16 cellular contexts compared by ENCODE assay signal in the genomic region with DNA sequence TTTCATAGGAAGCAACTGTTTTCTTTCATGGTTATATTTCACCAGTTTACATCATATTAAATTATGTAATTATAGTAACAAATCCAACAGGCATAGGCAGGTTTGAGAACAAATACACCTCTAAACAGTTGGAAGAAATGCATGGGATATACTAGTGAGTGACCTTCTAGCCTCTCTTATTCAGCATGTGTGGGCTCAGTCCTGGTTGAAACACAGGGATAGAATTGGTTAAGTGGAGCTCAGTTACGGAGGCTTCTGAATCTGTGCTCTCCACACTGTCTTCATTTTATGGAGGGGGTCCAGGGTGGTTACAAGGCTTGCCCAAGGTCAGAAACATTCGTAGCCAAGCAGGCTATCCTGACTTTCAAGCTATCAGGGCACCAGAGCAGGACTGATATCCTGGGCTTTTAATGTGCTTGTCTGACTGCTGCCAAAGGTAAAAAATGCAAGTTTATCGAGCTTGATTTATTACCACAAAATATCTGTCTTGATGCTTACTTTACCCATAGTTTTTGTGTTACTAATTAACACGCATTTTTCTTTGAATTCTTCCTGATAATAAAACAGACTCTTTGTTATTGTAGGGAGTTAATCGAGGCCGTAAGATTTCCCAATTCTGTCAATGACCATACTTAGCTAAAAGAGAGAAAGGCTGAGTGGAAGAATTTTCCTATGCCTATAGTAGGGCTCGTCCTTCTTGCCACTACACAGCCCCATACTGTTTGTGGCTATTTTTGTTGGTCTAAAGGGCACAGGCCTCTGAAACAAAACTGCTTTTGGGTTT.
DNase-seq lines count a peak whose midpoint lies in the region; FAIRE-seq and TF ChIP-seq lines count a peak whose summit lies in the region.
"Had no signal": no experiment of that assay in that cellular context is flagged by ENCODE, and none has a peak within 500 bp of the region (broad histone marks: within the 10 kb centered on the region; RNA-seq: fewer than 3 reads in every experiment).

No MANE protein-coding gene starts in this region.

- H3K27me3 ChIP-seq in astrocyte (ENCODE audit: insufficient read depth, low read length) (no peaks in the 10 kb centered on the region), left ventricle myocardium inferior (ENCODE audit: low read depth) (no peaks in the 10 kb centered on the region)
- H3K27me3 ChIP-seq: upper lobe of right lung had no signal

- TF ChIP-seq CTCF in AG10803 (conservative IDR thresholded peaks at IDR 0.05; ENCODE audit: low read length) (no peak), astrocyte (IDR thresholded peaks at IDR 0.05; ENCODE audit: insufficient read depth, low read depth, low read length) (no peak), left ventricle myocardium inferior (IDR thresholded peaks at IDR 0.05; ENCODE audit: borderline replicate concordance) (no peak), osteocyte (IDR thresholded peaks at IDR 0.05) (no peak)

- H3K4me3 Mint-ChIP-seq in astrocyte (ENCODE audit: unreplicated experiment) (no peak overlapping the region), osteocyte (ENCODE audit: unreplicated experiment) (no peak overlapping the region)
- H3K4me3 Mint-ChIP-seq: activated CD4-positive, alpha-beta T cell treated with anti-CD3 and anti-CD28 coated beads, Interleukin-2, amount 10 ng/mL, durations not matched to agents 24 days and 14 days had no signal

- H3K4me3 ChIP-seq in AG10803 (ENCODE audit: low read length) (no peak overlapping the region), astrocyte (ENCODE audit: insufficient read depth, low read depth, low read length) (no peak overlapping the region), left ventricle myocardium inferior (no peak overlapping the region)
- H3K4me3 ChIP-seq: upper lobe of right lung had no signal

- H2AFZ ChIP-seq in astrocyte (ENCODE audit: low read depth, low read length) = no peak overlapping the region

- no peaks in the 10 kb centered on the region for H3K36me3 ChIP-seq in astrocyte (ENCODE audit: insufficient read depth, low read length)
- H3K36me3 ChIP-seq in left ventricle myocardium inferior = no peaks in the 10 kb centered on the region
- H3K36me3 ChIP-seq: upper lobe of right lung had no signal

- no peaks in the 10 kb centered on the region for H3K79me2 ChIP-seq in astrocyte (ENCODE audit: insufficient read depth, low read length)

- peaks cover 39% of the 10 kb centered on the region for H3K4me1 Mint-ChIP-seq in astrocyte (ENCODE audit: low read depth, unreplicated experiment)
- H3K4me1 Mint-ChIP-seq in osteocyte (ENCODE audit: unreplicated experiment) = peaks cover 44% of the 10 kb centered on the region
- H3K4me1 Mint-ChIP-seq: activated CD4-positive, alpha-beta T cell treated with anti-CD3 and anti-CD28 coated beads, Interleukin-2, amount 10 ng/mL, durations not matched to agents 24 days and 14 days had no signal

- H3K36me3 Mint-ChIP-seq in astrocyte (ENCODE audit: low read depth, unreplicated experiment) (no peaks in the 10 kb centered on the region), osteocyte (ENCODE audit: unreplicated experiment) (no peaks in the 10 kb centered on the region)

- no peaks in the 10 kb centered on the region for H3K9me3 ChIP-seq in astrocyte (ENCODE audit: insufficient read depth, low read depth, low read length)
- H3K9me3 ChIP-seq in left ventricle myocardium inferior (replicated peaks) = no peaks in the 10 kb centered on the region
- H3K9me3 ChIP-seq: upper lobe of right lung had no signal

- H3K27ac Mint-ChIP-seq in astrocyte (ENCODE audit: unreplicated experiment) (peak overlapping the region; percentile 11), osteocyte (ENCODE audit: unreplicated experiment) (peak overlapping the region; percentile 48)
- H3K27ac Mint-ChIP-seq: activated CD4-positive, alpha-beta T cell treated with anti-CD3 and anti-CD28 coated beads, Interleukin-2, amount 10 ng/mL, durations not matched to agents 24 days and 14 days had no signal

- peak; percentile 72 for FAIRE-seq in astrocyte (lab: Jason Lieb, UNC)
- FAIRE-seq: D721Med, GM18507 had no signal

- intact Hi-C loops in left ventricle myocardium inferior (cut with micrococcal nuclease) = no loop called here

- H3K4me2 ChIP-seq in astrocyte (ENCODE audit: low read length) = no peak overlapping the region

- peak overlapping the region; percentile 14 for H3K9ac ChIP-seq in astrocyte (ENCODE audit: low read length)

- H3K27me3 Mint-ChIP-seq in astrocyte (ENCODE audit: low read depth, unreplicated experiment) = no peaks in the 10 kb centered on the region
- H3K27me3 Mint-ChIP-seq in osteocyte (ENCODE audit: unreplicated experiment) = no peaks in the 10 kb centered on the region
- H3K27me3 Mint-ChIP-seq: activated CD4-positive, alpha-beta T cell treated with anti-CD3 and anti-CD28 coated beads, Interleukin-2, amount 10 ng/mL, durations not matched to agents 24 days and 14 days had no signal

- no peaks in the 10 kb centered on the region for H4K20me1 ChIP-seq in astrocyte (ENCODE audit: insufficient read depth, low read length)

- H3K4me1 ChIP-seq in astrocyte (ENCODE audit: insufficient read depth, low read length) (peaks cover 24% of the 10 kb centered on the region), left ventricle myocardium inferior (peaks cover 30% of the 10 kb centered on the region)
- H3K4me1 ChIP-seq: upper lobe of right lung had no signal

- H3K27ac ChIP-seq in astrocyte (ENCODE audit: low read depth, low read length) (peak overlapping the region; percentile 48), left ventricle myocardium inferior (replicated peaks) (peak overlapping the region; percentile 62)
- H3K27ac ChIP-seq: upper lobe of right lung had no signal

- DNase-seq in AG10803 (ENCODE audit: low read depth) (peak; percentile 49), astrocyte (ENCODE audit: low read depth) (peak; percentile 89), left ventricle myocardium inferior (no peak), osteocyte (ENCODE audit: extremely low spot score, unreplicated experiment) (no peak), COLO668 (lab: John Stamatoyannopoulos, UW; ENCODE audit: unreplicated experiment) (no peak), hepatic stellate cell (ENCODE audit: low spot score) (no peak), NCI-H748 (lab: John Stamatoyannopoulos, UW; ENCODE audit: unreplicated experiment) (no peak)
- no peak for DNase-seq in effector CD8-positive, alpha-beta T cell (lab: John Stamatoyannopoulos, UW)
- DNase-seq: ACHN; activated CD4-positive, alpha-beta T cell treated with anti-CD3 and anti-CD28 coated beads, Interleukin-2, amount 10 ng/mL, durations not matched to agents 24 days and 14 days; SHP77 treated with DMSO at 0.1 percent for 48 hours; stimulated activated CD4-positive, alpha-beta T cell treated with anti-CD3 and anti-CD28 coated beads, Interleukin-4, amount 100 ng/mL, for 1 hour; T-helper 9 cell; upper lobe of right lung had no signal

- no peaks in the 10 kb centered on the region for H3K9me3 Mint-ChIP-seq in astrocyte (ENCODE audit: unreplicated experiment)
- no peaks in the 10 kb centered on the region for H3K9me3 Mint-ChIP-seq in osteocyte (ENCODE audit: unreplicated experiment)
- H3K9me3 Mint-ChIP-seq: activated CD4-positive, alpha-beta T cell treated with anti-CD3 and anti-CD28 coated beads, Interleukin-2, amount 10 ng/mL, durations not matched to agents 24 days and 14 days had no signal

Comparison
In these comparisons a context has a peak if more than half of its experiments do, and no peak if none do; other contexts are left out.
1. DNase-seq: peak in AG10803 (single experiment) and astrocyte (single experiment); none in left ventricle myocardium inferior (single experiment), osteocyte (single experiment), COLO668 (single experiment), hepatic stellate cell (single experiment), effector CD8-positive, alpha-beta T cell (single experiment) and NCI-H748 (single experiment).